ENCODE assay signal across 34 cellular contexts in genomic region chr18:26421931-26422330, GRCh38.
"Had no signal": no experiment of that assay in that cellular context is flagged by ENCODE, and none has a peak within 500 bp of the region (broad histone marks: within the 10 kb centered on the region; RNA-seq: fewer than 3 reads in every experiment).

No MANE protein-coding gene starts in this region.

- H3K4me1 ChIP-seq: body of pancreas, colonic mucosa had no signal

- H3K27ac ChIP-seq: adrenal gland, body of pancreas, colonic mucosa, epithelial cell of prostate, WERI-Rb-1 had no signal

- H3K9me3 ChIP-seq: adrenal gland, body of pancreas, colonic mucosa had no signal

- FAIRE-seq: endometrium, endothelial cell of umbilical vein, frontal cortex had no signal

- ATAC-seq: activated CD4-positive, CD25-positive, alpha-beta regulatory T cell treated with anti-CD3 and anti-CD28 coated beads, Interleukin-2, amount 50 U/mL, for 24 hours; activated CD8-positive, alpha-beta memory T cell treated with anti-CD3 and anti-CD28 coated beads, Interleukin-2, amount 10 ng/mL, durations not matched to agents 7 days and 5 days; activated CD8-positive, alpha-beta T cell treated with anti-CD3 and anti-CD28 coated beads, Interleukin-2, amount 10 ng/mL, durations not matched to agents 7 days and 5 days; activated naive CD8-positive, alpha-beta T cell treated with anti-CD3 and anti-CD28 coated beads, Interleukin-2, amount 50 U/mL, for 24 hours; body of pancreas; T-helper 17 cell had no signal

- DNase-seq: activated B cell treated with CpG ODN at 0.5 μM for 24 hours; activated CD4-positive, alpha-beta memory T cell treated with anti-CD3 and anti-CD28 coated beads for 36 hours; activated CD4-positive, alpha-beta T cell treated with anti-CD3 and anti-CD28 coated beads, Interleukin-2, amount 10 ng/mL, durations not matched to agents 24 days and 14 days; activated CD8-positive, alpha-beta memory T cell treated with anti-CD3 and anti-CD28 coated beads, Interleukin-2, amount 10 ng/mL, durations not matched to agents 7 days and 5 days; activated CD8-positive, alpha-beta memory T cell treated with anti-CD3 and anti-CD28 coated beads, Interleukin-2, amount 50 U/mL, for 4 hours; activated CD8-positive, alpha-beta T cell treated with anti-CD3 and anti-CD28 coated beads, Interleukin-2, amount 10 ng/mL, durations not matched to agents 7 days and 5 days; activated effector memory CD4-positive, alpha-beta T cell treated with anti-CD3 and anti-CD28 coated beads, Interleukin-2, amount 50 U/mL, for 16 hours; activated naive CD4-positive, alpha-beta T cell treated with anti-CD3 and anti-CD28 coated beads for 36 hours; activated naive CD8-positive, alpha-beta T cell treated with anti-CD3 and anti-CD28 coated beads for 36 hours; activated naive CD8-positive, alpha-beta T cell treated with anti-CD3 and anti-CD28 coated beads, Interleukin-2, amount 50 U/mL, for 24 hours; activated T-cell treated with anti-CD3 and anti-CD28 coated beads, Interleukin-2, amount 50 U/mL, for 1 hour; activated T-cell treated with anti-CD3 and anti-CD28 coated beads, Interleukin-2, amount 50 U/mL, for 48 hours; adrenal gland; amygdala; aorta; body of pancreas; central memory CD4-positive, alpha-beta T cell; cerebellar nuclear complex; colonic mucosa; effector CD8-positive, alpha-beta T cell; foreskin fibroblast; T-helper 1 cell; T-helper 17 cell; T1000; WERI-Rb-1 had no signal

- H3K4me3 ChIP-seq: adrenal gland, body of pancreas, colonic mucosa had no signal

- H3K4me3 Mint-ChIP-seq: activated B cell treated with CpG ODN at 0.5 μM for 24 hours; activated CD4-positive, alpha-beta memory T cell treated with anti-CD3 and anti-CD28 coated beads for 36 hours; activated CD4-positive, alpha-beta T cell treated with anti-CD3 and anti-CD28 coated beads, Interleukin-2, amount 10 ng/mL, durations not matched to agents 24 days and 14 days; activated CD8-positive, alpha-beta memory T cell treated with anti-CD3 and anti-CD28 coated beads, Interleukin-2, amount 10 ng/mL, durations not matched to agents 7 days and 5 days; activated CD8-positive, alpha-beta T cell treated with anti-CD3 and anti-CD28 coated beads, Interleukin-2, amount 10 ng/mL, durations not matched to agents 7 days and 5 days; activated naive CD4-positive, alpha-beta T cell treated with anti-CD3 and anti-CD28 coated beads for 36 hours; activated naive CD4-positive, alpha-beta T cell treated with anti-CD3 and anti-CD28 coated beads, Interleukin-2, amount 50 U/mL, for 24 hours; activated naive CD8-positive, alpha-beta T cell treated with anti-CD3 and anti-CD28 coated beads for 36 hours; activated naive CD8-positive, alpha-beta T cell treated with anti-CD3 and anti-CD28 coated beads, Interleukin-2, amount 50 U/mL, for 24 hours; activated T-helper 1 cell treated with anti-CD3 and anti-CD28 coated beads, Interleukin-12 subunit alpha, Interleukin-12 subunit beta, Interleukin-2, Interleukin-4 antibody, amounts not matched to agents 30 ng/mL and 10 ng/mL and 1 ng/mL, durations not matched to agents 14 hours and 24 hours and 36 hours; T-helper 17 cell; T-helper 2 cell treated with Interferon-gamma antibody and Interleukin-4, amounts not matched to agents 5 μg/mL and 100 μg/mL, for 36 hours had no signal

- H3K27me3 ChIP-seq: adrenal gland, body of pancreas, colonic mucosa had no signal

- H3K36me3 Mint-ChIP-seq: activated CD4-positive, alpha-beta memory T cell treated with anti-CD3 and anti-CD28 coated beads for 36 hours; activated CD8-positive, alpha-beta memory T cell treated with anti-CD3 and anti-CD28 coated beads, Interleukin-2, amount 10 ng/mL, durations not matched to agents 7 days and 5 days; activated naive CD4-positive, alpha-beta T cell treated with anti-CD3 and anti-CD28 coated beads, Interleukin-2, amount 50 U/mL, for 24 hours; activated naive CD8-positive, alpha-beta T cell treated with anti-CD3 and anti-CD28 coated beads for 36 hours had no signal

- H3K4me1 Mint-ChIP-seq: activated B cell treated with CpG ODN at 0.5 μM for 24 hours; activated CD4-positive, alpha-beta T cell treated with anti-CD3 and anti-CD28 coated beads, Interleukin-2, amount 10 ng/mL, durations not matched to agents 24 days and 14 days; activated CD8-positive, alpha-beta memory T cell treated with anti-CD3 and anti-CD28 coated beads, Interleukin-2, amount 10 ng/mL, durations not matched to agents 7 days and 5 days; activated naive CD4-positive, alpha-beta T cell treated with anti-CD3 and anti-CD28 coated beads, Interleukin-2, amount 50 U/mL, for 24 hours; activated naive CD8-positive, alpha-beta T cell treated with anti-CD3 and anti-CD28 coated beads for 36 hours; activated naive CD8-positive, alpha-beta T cell treated with anti-CD3 and anti-CD28 coated beads, Interleukin-2, amount 50 U/mL, for 24 hours; T-helper 17 cell had no signal

- H3K9me3 Mint-ChIP-seq: activated B cell treated with CpG ODN at 0.5 μM for 24 hours; activated CD4-positive, alpha-beta memory T cell treated with anti-CD3 and anti-CD28 coated beads for 36 hours; activated CD4-positive, alpha-beta T cell treated with anti-CD3 and anti-CD28 coated beads, Interleukin-2, amount 10 ng/mL, durations not matched to agents 24 days and 14 days; activated naive CD4-positive, alpha-beta T cell treated with anti-CD3 and anti-CD28 coated beads for 36 hours; activated naive CD4-positive, alpha-beta T cell treated with anti-CD3 and anti-CD28 coated beads, Interleukin-2, amount 50 U/mL, for 24 hours; activated naive CD8-positive, alpha-beta T cell treated with anti-CD3 and anti-CD28 coated beads for 36 hours; activated naive CD8-positive, alpha-beta T cell treated with anti-CD3 and anti-CD28 coated beads, Interleukin-2, amount 50 U/mL, for 24 hours; activated T-helper 1 cell treated with anti-CD3 and anti-CD28 coated beads, Interleukin-12 subunit alpha, Interleukin-12 subunit beta, Interleukin-2, Interleukin-4 antibody, amounts not matched to agents 30 ng/mL and 10 ng/mL and 1 ng/mL, durations not matched to agents 14 hours and 24 hours and 36 hours; activated T-helper 2 cell treated with anti-CD3 and anti-CD28 coated beads, Interferon-gamma antibody, Interleukin-2, Interleukin-4, amounts not matched to agents 10 μg/mL and 5 μg/mL and 100 μg/mL, durations not matched to agents 14 hours and 24 hours and 36 hours; T-helper 2 cell treated with Interferon-gamma antibody and Interleukin-4, amounts not matched to agents 5 μg/mL and 100 μg/mL, for 36 hours had no signal

- H3K27me3 Mint-ChIP-seq: activated B cell treated with CpG ODN at 0.5 μM for 24 hours; activated CD4-positive, alpha-beta memory T cell treated with anti-CD3 and anti-CD28 coated beads for 36 hours; activated CD4-positive, alpha-beta T cell treated with anti-CD3 and anti-CD28 coated beads, Interleukin-2, amount 10 ng/mL, durations not matched to agents 24 days and 14 days; activated CD8-positive, alpha-beta memory T cell treated with anti-CD3 and anti-CD28 coated beads, Interleukin-2, amount 10 ng/mL, durations not matched to agents 7 days and 5 days; activated naive CD4-positive, alpha-beta T cell treated with anti-CD3 and anti-CD28 coated beads, Interleukin-2, amount 50 U/mL, for 24 hours; activated naive CD8-positive, alpha-beta T cell treated with anti-CD3 and anti-CD28 coated beads for 36 hours; activated naive CD8-positive, alpha-beta T cell treated with anti-CD3 and anti-CD28 coated beads, Interleukin-2, amount 50 U/mL, for 24 hours had no signal

- H3K27ac Mint-ChIP-seq: activated B cell treated with CpG ODN at 0.5 μM for 24 hours; activated CD4-positive, alpha-beta memory T cell treated with anti-CD3 and anti-CD28 coated beads for 36 hours; activated CD4-positive, alpha-beta T cell treated with anti-CD3 and anti-CD28 coated beads, Interleukin-2, amount 10 ng/mL, durations not matched to agents 24 days and 14 days; activated CD8-positive, alpha-beta memory T cell treated with anti-CD3 and anti-CD28 coated beads, Interleukin-2, amount 10 ng/mL, durations not matched to agents 7 days and 5 days; activated CD8-positive, alpha-beta T cell treated with anti-CD3 and anti-CD28 coated beads, Interleukin-2, amount 10 ng/mL, durations not matched to agents 7 days and 5 days; activated naive CD4-positive, alpha-beta T cell treated with anti-CD3 and anti-CD28 coated beads for 36 hours; activated naive CD4-positive, alpha-beta T cell treated with anti-CD3 and anti-CD28 coated beads, Interleukin-2, amount 50 U/mL, for 24 hours; activated naive CD8-positive, alpha-beta T cell treated with anti-CD3 and anti-CD28 coated beads for 36 hours; activated naive CD8-positive, alpha-beta T cell treated with anti-CD3 and anti-CD28 coated beads, Interleukin-2, amount 50 U/mL, for 24 hours; activated T-helper 1 cell treated with anti-CD3 and anti-CD28 coated beads, Interleukin-12 subunit alpha, Interleukin-12 subunit beta, Interleukin-2, Interleukin-4 antibody, amounts not matched to agents 30 ng/mL and 10 ng/mL and 1 ng/mL, durations not matched to agents 14 hours and 24 hours and 36 hours; activated T-helper 2 cell treated with anti-CD3 and anti-CD28 coated beads, Interferon-gamma antibody, Interleukin-2, Interleukin-4, amounts not matched to agents 10 μg/mL and 5 μg/mL and 100 μg/mL, durations not matched to agents 14 hours and 24 hours and 36 hours; T-helper 17 cell; T-helper 2 cell treated with Interferon-gamma antibody and Interleukin-4, amounts not matched to agents 5 μg/mL and 100 μg/mL, for 36 hours had no signal

- H3K36me3 ChIP-seq: adrenal gland, colonic mucosa, WERI-Rb-1 had no signal
